In the genomic region with DNA sequence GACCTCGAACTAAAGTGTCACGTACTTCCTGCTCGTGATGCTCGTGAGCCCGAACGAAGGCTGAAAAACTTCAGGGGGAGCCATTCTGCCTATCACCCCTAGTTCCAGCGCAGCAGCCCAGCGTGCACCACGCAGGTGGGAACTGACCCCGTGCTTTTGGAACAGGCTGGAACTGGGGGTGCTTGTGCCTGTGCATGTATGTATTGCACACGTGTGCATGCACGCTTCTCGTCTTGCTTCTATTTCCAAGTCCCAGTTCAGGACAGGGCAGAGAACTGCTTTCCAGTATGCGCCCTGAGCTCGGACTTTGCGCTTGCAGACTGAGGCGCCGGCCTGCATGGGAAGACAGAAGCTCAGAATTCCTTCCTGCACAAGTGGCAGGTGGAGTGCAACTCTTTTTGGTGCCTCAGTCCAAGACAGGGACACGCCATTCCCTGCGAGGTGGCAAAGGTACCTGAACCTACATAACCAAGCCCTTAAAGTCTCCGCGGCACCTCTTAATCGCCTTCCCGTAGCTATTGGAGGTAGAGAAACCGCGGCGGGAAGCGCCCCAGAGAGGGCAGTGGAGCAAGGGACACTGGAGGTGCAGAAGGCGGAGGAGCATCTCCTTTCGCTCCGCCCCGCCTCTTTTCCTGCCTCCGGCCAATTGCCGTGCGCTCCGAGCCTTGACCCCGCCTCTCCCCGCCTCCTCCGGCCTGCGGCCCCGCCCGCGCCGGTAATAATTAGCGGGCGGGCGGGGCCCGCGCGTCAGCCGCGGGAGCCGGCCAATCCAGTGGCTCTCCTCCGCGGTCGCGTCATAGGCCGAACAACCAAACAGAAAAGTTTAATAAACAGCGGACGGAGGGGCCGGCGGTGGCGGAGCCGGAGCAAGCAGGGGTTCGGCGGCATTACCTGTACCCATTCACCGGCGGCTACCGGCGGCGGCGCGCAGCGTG, we compare ENCODE assay signal across 8 cellular contexts. TPM values are rescaled to one million over a fixed set of nuclear protein-coding genes. Genes with fewer than 3 reads are reported as not detected.
DNase-seq lines count a peak whose midpoint lies in the region; ATAC-seq and TF ChIP-seq lines count a peak whose summit lies in the region.

A gene (plus strand): TSS at position 826 of the 935 bp plus-strand sequence. CDS start 60,669 bp downstream, outside the sequence.

- no peaks in the 10 kb centered on the region for H3K9me3 ChIP-seq in effector memory CD4-positive, alpha-beta T cell (ENCODE audit: control insufficient read depth, low read length)

- peak within 1 kb of the TSS; percentile 68 for H3K4me3 ChIP-seq in effector memory CD4-positive, alpha-beta T cell (ENCODE audit: insufficient read depth, low read depth, low read length, poor library complexity, severe bottlenecking)

- no peaks in the 10 kb centered on the region for H3K27me3 ChIP-seq in effector memory CD4-positive, alpha-beta T cell (replicated peaks; ENCODE audit: control insufficient read depth, insufficient read depth, low read length, poor library complexity, severe bottlenecking)

- peak within 1 kb of the TSS; percentile 74 for H3K27ac ChIP-seq in effector memory CD4-positive, alpha-beta T cell (ENCODE audit: insufficient read depth, low read length, poor library complexity, severe bottlenecking)

- CTCF ChIA-PET in activated CD8-positive, alpha-beta memory T cell treated with anti-CD3 and anti-CD28 coated beads for 36 hours (lab: Charles Lee) = interaction anchor here (0.8 kb wide), 1 partner anchor 38 kb away, joined by 3 read pairs; no protein-coding TSS in a partner anchor

- peak within 1 kb of the TSS; percentile 91 for H3K4me3 Mint-ChIP-seq in memory B cell

- H3K27ac Mint-ChIP-seq in memory B cell = peak within 1 kb of the TSS; percentile 95

- peak; percentile 82 for DNase-seq in COLO829 (ENCODE audit: low spot score)
- peak; percentile 96 for DNase-seq in GM20000 (ENCODE audit: low spot score)
- peak; percentile 98 for DNase-seq in HT-29 (ENCODE audit: low spot score)
- peak; percentile 96 to 97 for DNase-seq in NOMO-1 (lab: John Stamatoyannopoulos, UW; ENCODE audit: unreplicated experiment in 2 of 2)
- peak; percentile 90 to 91 (median 90) for DNase-seq in effector memory CD4-positive, alpha-beta T cell
- peak; percentile 94 to 97 for DNase-seq in memory B cell (ENCODE audit: low spot score in 2 of 2)
- DNase-seq in stimulated activated CD8-positive, alpha-beta memory T cell treated with anti-CD3 and anti-CD28 coated beads, Interleukin-12 subunit alpha, Interleukin-12 subunit beta, amount 100 ng/mL, for 24 hours (ENCODE audit: extremely low read depth) = peak; percentile 88

- H3K4me1 ChIP-seq in effector memory CD4-positive, alpha-beta T cell (ENCODE audit: control insufficient read depth, insufficient read depth, low read length, poor library complexity, severe bottlenecking) = peaks cover 12% of the 10 kb centered on the region

- POLR2A ChIA-PET in activated CD8-positive, alpha-beta memory T cell treated with anti-CD3 and anti-CD28 coated beads for 36 hours (lab: Charles Lee) = interaction anchor here (0.6 to 2.2 kb wide), 8 partner anchors 13 to 163 kb away, joined by 3 to 16 read pairs (median 4); a partner anchor contains a TSS

- no peaks in the 10 kb centered on the region for H3K9me3 Mint-ChIP-seq in memory B cell

- peaks cover 29% of the 10 kb centered on the region for H3K4me1 Mint-ChIP-seq in memory B cell

- no peaks in the 10 kb centered on the region for H3K36me3 Mint-ChIP-seq in memory B cell

- ATAC-seq in memory B cell (ENCODE audit: low read depth) = peak; percentile 77

- no peaks in the 10 kb centered on the region for H3K27me3 Mint-ChIP-seq in memory B cell

- H3K36me3 ChIP-seq in effector memory CD4-positive, alpha-beta T cell (ENCODE audit: control insufficient read depth, insufficient read depth, low read length) = no peaks in the 10 kb centered on the region

- TF ChIP-seq CTCF in GM20000 (IDR thresholded peaks at IDR 0.05; ENCODE audit: extremely low read depth, missing control alignments) = no peak

RNA-seq across cellular contexts. Expression of the gene that starts here (rescaled TPM):
- total RNA-seq in HT-29 (2014; rRNA removed; shearing (Covaris generic)) = 113 and 129 TPM in 2 replicates
- 10 to 100 TPM; 24.4 to 26.7 TPM for total RNA-seq in activated CD8-positive, alpha-beta memory T cell treated with anti-CD3 and anti-CD28 coated beads for 36 hours

Comparison
In these comparisons a context has a peak if more than half of its experiments do, and no peak if none do; other contexts are left out.
1. Peak in every context shown above with its lines: DNase-seq, ATAC-seq, H3K4me3 ChIP-seq and H3K27ac ChIP-seq.